10 cellular contexts compared by ENCODE assay signal in the genomic region with DNA sequence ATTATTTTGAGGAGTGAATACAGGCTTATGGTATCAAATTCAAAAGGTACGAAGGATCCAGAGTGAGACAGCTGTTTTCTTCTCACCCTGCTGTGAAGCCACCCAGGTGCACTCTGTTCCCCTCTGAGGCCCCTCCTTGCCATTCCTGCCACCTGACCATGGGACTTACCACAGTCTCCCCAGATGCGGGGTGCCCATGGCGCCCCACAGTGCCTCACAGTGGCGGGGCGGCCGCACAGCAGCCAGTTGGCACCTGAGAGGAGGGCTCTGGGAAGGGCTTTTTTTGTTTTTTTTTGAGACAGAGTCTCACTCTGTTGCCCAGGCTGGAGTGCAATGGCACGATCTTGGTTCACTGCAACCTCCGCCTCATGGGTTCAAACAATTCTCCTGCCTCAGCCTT.
DNase-seq lines count a peak whose midpoint lies in the region; ATAC-seq and TF ChIP-seq lines count a peak whose summit lies in the region.
"Had no signal": no experiment of that assay in that cellular context is flagged by ENCODE, and none has a peak within 500 bp of the region (broad histone marks: within the 10 kb centered on the region; RNA-seq: fewer than 3 reads in every experiment).

No MANE protein-coding gene starts in this region.

- H3K9me3 ChIP-seq in SK-N-SH: no peaks in the 10 kb centered on the region

- H3K4me3 ChIP-seq in SK-N-SH (ENCODE audit: low read depth in 2 of 2, low read length in 1 of 2) (no peak overlapping the region), GM12875 (ENCODE audit: low read depth, low read length) (no peak overlapping the region)

- H3K36me3 ChIP-seq in SK-N-SH (replicated peaks in 1 of 2; ENCODE audit: control insufficient read depth in 1 of 2, insufficient read depth in 2 of 2, low read length in 1 of 2): no peaks in the 10 kb centered on the region

- DNase-seq in SK-N-SH (no peak), NCI-H146 treated with DMSO at 0.1 percent for 48 hours (lab: John Stamatoyannopoulos, UW; ENCODE audit: unreplicated experiment) (peak; percentile 17), iPS-NIHi11 (ENCODE audit: low spot score) (peak; percentile 70), SW 1271 (lab: John Stamatoyannopoulos, UW) (no peak), C1 segment of cervical spinal cord (lab: John Stamatoyannopoulos, UW) (no peak)
- DNase-seq in activated effector memory CD4-positive, alpha-beta T cell treated with anti-CD3 and anti-CD28 coated beads, Interleukin-2, amount 50 U/mL, for 16 hours: no peak
- DNase-seq: activated naive CD8-positive, alpha-beta T cell treated with anti-CD3 and anti-CD28 coated beads, Interleukin-2, amount 10 ng/mL, durations not matched to agents 7 days and 5 days; T-cell had no signal

- CTCF ChIA-PET in SK-N-SH (lab: Yijun Ruan, JAX): interaction anchor here (0.6 to 2.4 kb wide), 7 partner anchors 11 to 176 kb away, joined by 3 to 11 read pairs (median 3); no protein-coding TSS in a partner anchor

- no peak for TF ChIP-seq RAD21 in SK-N-SH (IDR thresholded peaks at IDR 0.05; ENCODE audit: low read length)

- no peak overlapping the region for H2AFZ ChIP-seq in SK-N-SH (ENCODE audit: low read depth)

- 60% methylated on average over 5 of the region's 8 CpGs for WGBS in SK-N-SH (ENCODE audit: low lambda C conversion rate)

- H3K9me2 ChIP-seq in SK-N-SH: no peaks in the 10 kb centered on the region

- H3K27me3 ChIP-seq in SK-N-SH (ENCODE audit: insufficient read depth): no peaks in the 10 kb centered on the region

- H4K20me1 ChIP-seq in SK-N-SH (ENCODE audit: insufficient read depth): no peaks in the 10 kb centered on the region

- H3K4me2 ChIP-seq in SK-N-SH: no peak overlapping the region

- POLR2A ChIA-PET in SK-N-SH (lab: Yijun Ruan, JAX): no interaction called here

- H3F3A ChIP-seq in SK-N-SH (replicated peaks; ENCODE audit: insufficient read depth): no peaks in the 10 kb centered on the region

- TF ChIP-seq EP300 in SK-N-SH (IDR thresholded peaks at IDR 0.05; ENCODE audit: borderline replicate concordance in 1 of 2, low read depth in 1 of 2, low read length in 1 of 2): no peak

- no peak overlapping the region for H3K27ac ChIP-seq in SK-N-SH (ENCODE audit: low read depth in 2 of 2, low read length in 1 of 2)

- TF ChIP-seq CTCF in SK-N-SH (IDR thresholded peaks at IDR 0.05) (peak; percentile 22; the same call in 1 of the 2 replicates), GM12875 (IDR thresholded peaks at IDR 0.05; ENCODE audit: borderline replicate concordance, insufficient read depth, low read depth, low read length) (peak; percentile 69)

- peaks cover 0 to 21% of the 10 kb centered on the region in 2 experiments; a peak in 1 of 4 replicates for H3K4me1 ChIP-seq in SK-N-SH (ENCODE audit: control insufficient read depth in 1 of 2, insufficient read depth in 2 of 2, low read depth in 1 of 2, low read length in 1 of 2)

- no peak for ATAC-seq in SK-N-SH treated with all-trans-retinoic acid at 6 μM for 48 hours
- ATAC-seq: T-cell had no signal

- no peaks in the 10 kb centered on the region for H3K79me2 ChIP-seq in SK-N-SH (ENCODE audit: insufficient read depth)

- no peak overlapping the region for H3K9ac ChIP-seq in SK-N-SH

TF ChIP-seq in SK-N-SH, 30 proteins besides CTCF, POLR2A, EP300 and RAD21:
- TF ChIP-seq TEAD4 (IDR thresholded peaks at IDR 0.05; ENCODE audit: borderline replicate concordance, insufficient read depth): no peak
- TF ChIP-seq FOXJ3 (CRISPR knock-in tag; IDR thresholded peaks at IDR 0.05): no peak
- TF ChIP-seq, protein P1, sequence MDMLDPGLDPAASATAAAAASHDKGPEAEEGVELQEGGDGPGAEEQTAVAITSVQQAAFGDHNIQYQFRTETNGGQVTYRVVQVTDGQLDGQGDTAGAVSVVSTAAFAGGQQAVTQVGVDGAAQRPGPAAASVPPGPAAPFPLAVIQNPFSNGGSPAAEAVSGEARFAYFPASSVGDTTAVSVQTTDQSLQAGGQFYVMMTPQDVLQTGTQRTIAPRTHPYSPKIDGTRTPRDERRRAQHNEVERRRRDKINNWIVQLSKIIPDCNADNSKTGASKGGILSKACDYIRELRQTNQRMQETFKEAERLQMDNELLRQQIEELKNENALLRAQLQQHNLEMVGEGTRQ (IDR thresholded peaks at IDR 0.05; ENCODE audit: borderline replicate concordance, low read depth, low read length): no peak
- TF ChIP-seq EZH2phosphoT487 (IDR thresholded peaks at IDR 0.05; ENCODE audit: borderline replicate concordance, low read depth): no peak
- no peak for TF ChIP-seq CHD2 (IDR thresholded peaks at IDR 0.05; ENCODE audit: low read length, partially characterized antibody)
- no peak for TF ChIP-seq MAX (IDR thresholded peaks at IDR 0.05; ENCODE audit: low read depth)
- no peak for TF ChIP-seq FOXM1 (IDR thresholded peaks at IDR 0.05; ENCODE audit: low read depth)
- TF ChIP-seq NRF1 (IDR thresholded peaks at IDR 0.05; ENCODE audit: low read depth, low read length): no peak
- TF ChIP-seq SIN3A (IDR thresholded peaks at IDR 0.05; ENCODE audit: borderline replicate concordance, low read depth, low read length): no peak
- TF ChIP-seq YY1 (IDR thresholded peaks at IDR 0.05; ENCODE audit: low read depth): no peak
- no peak for TF ChIP-seq GATA2 (CRISPR knock-in tag; IDR thresholded peaks at IDR 0.05)
- TF ChIP-seq MEF2A (IDR thresholded peaks at IDR 0.05; ENCODE audit: borderline replicate concordance, low read depth): no peak
- no peak for TF ChIP-seq IRF3 (IDR thresholded peaks at IDR 0.05; ENCODE audit: low read depth, low read length)
- TF ChIP-seq GABPA (IDR thresholded peaks at IDR 0.05; ENCODE audit: low read depth): no peak
- no peak for TF ChIP-seq SMC3 (IDR thresholded peaks at IDR 0.05; ENCODE audit: low read depth, low read length)

TF ChIP-seq in SK-N-SH treated with all-trans-retinoic acid at 6 μM for 48 hours, 23 proteins besides CTCF, POLR2A, EP300 and RAD21:
- no peak for TF ChIP-seq ZFP3 (CRISPR knock-in tag; IDR thresholded peaks at IDR 0.05)
- no peak for TF ChIP-seq ISL1 (CRISPR knock-in tag; IDR thresholded peaks at IDR 0.05)
- TF ChIP-seq TOX (CRISPR knock-in tag; IDR thresholded peaks at IDR 0.05; ENCODE audit: borderline replicate concordance): no peak
- TF ChIP-seq SNAI2 (CRISPR knock-in tag; IDR thresholded peaks at IDR 0.05): no peak
- no peak for TF ChIP-seq ZFP30 (CRISPR knock-in tag; IDR thresholded peaks at IDR 0.05)
- TF ChIP-seq CSDC2 (CRISPR knock-in tag; IDR thresholded peaks at IDR 0.05): no peak

Comparison
In these comparisons a context has a peak if more than half of its experiments do, and no peak if none do; other contexts are left out.
1. DNase-seq: peak in NCI-H146 treated with DMSO at 0.1 percent for 48 hours (single experiment) and iPS-NIHi11 (single experiment); none in SK-N-SH (single experiment), activated effector memory CD4-positive, alpha-beta T cell treated with anti-CD3 and anti-CD28 coated beads, Interleukin-2, amount 50 U/mL, for 16 hours (single experiment), SW 1271 (0 of 2) and C1 segment of cervical spinal cord (0 of 14).